Comparison of ENCODE assay signal across 8 cellular contexts in genomic region chrX:74421181-74422028, GRCh38. TPM values are rescaled to one million over a fixed set of nuclear protein-coding genes. Genes with fewer than 3 reads are reported as not detected.
A peak's percentile ranks its signal among the peaks of the same experiment; 100 is the strongest.
DNase-seq lines count a peak whose midpoint lies in the region; TF ChIP-seq lines count a peak whose summit lies in the region.

Gene SLC16A2 (plus strand): TSS chrX:74421493. CDS start chrX:74421638, 145 bp downstream.

- CTCF ChIA-PET in Caco-2 (lab: Charles Lee), result no interaction called here

- POLR2A ChIA-PET in Caco-2 (lab: Charles Lee), result interaction anchor here (0.6 kb wide), 1 partner anchor 1164 kb away, joined by 5 read pairs; no protein-coding TSS in a partner anchor

- intact Hi-C loops in Caco-2 (cut with micrococcal nuclease; ENCODE audit: unreplicated experiment), result no loop called here

- peak within 1 kb of the TSS; percentile 46 for H3K4me3 ChIP-seq in Caco-2 (ENCODE audit: low read depth, low read length)
- H3K4me3 ChIP-seq in iPS DF 6.9 (ENCODE audit: low read length), result peak within 1 kb of the TSS; percentile 72; the same call in 1 of the 2 replicates
- H3K4me3 ChIP-seq in rectal smooth muscle tissue (ENCODE audit: low read length), result peak within 1 kb of the TSS; percentile 65

- H3K9me3 Mint-ChIP-seq in Caco-2 (ENCODE audit: unreplicated experiment), result no peaks in the 10 kb centered on the region

- H3K27ac ChIP-seq in iPS DF 6.9 (ENCODE audit: low read length) (no peak within 1 kb of the TSS), rectal smooth muscle tissue (ENCODE audit: low read depth, low read length) (peak within 1 kb of the TSS; percentile 96)

- no TSS peak for BruUV-seq in Caco-2 (replicated peaks; lab: Mats Ljungman, UMichigan)

- no peak within 1 kb of the TSS for H3K27ac Mint-ChIP-seq in Caco-2 (ENCODE audit: unreplicated experiment)

- DNase-seq in Caco-2 (peak; percentile 32 to 38), HK-2 (ENCODE audit: unreplicated experiment) (peak; percentile 49), SW480 (ENCODE audit: low spot score) (peak; percentile 64), brain pericyte (ENCODE audit: low read depth, low spot score) (peak; percentile 32), iPS DF 6.9 (ENCODE audit: low read depth, low spot score) (no peak), NCI-H128 (lab: John Stamatoyannopoulos, UW; ENCODE audit: unreplicated experiment) (no peak)
- no peak for DNase-seq in NK-92 treated with Interleukin-12 subunit alpha and Interleukin-12 subunit beta, amount 100 ng/mL, for 24 hours (lab: John Stamatoyannopoulos, UW)

- H3K4me1 Mint-ChIP-seq in Caco-2 (ENCODE audit: low read depth, unreplicated experiment), result no peaks in the 10 kb centered on the region

- H3K9ac ChIP-seq in rectal smooth muscle tissue (ENCODE audit: low read length), result peak within 1 kb of the TSS; percentile 58

- H3K36me3 ChIP-seq in Caco-2 (ENCODE audit: control insufficient read depth, insufficient read depth, low read length) (no peaks in the 10 kb centered on the region), iPS DF 6.9 (ENCODE audit: control insufficient read depth, insufficient read depth, low read length) (no peaks in the 10 kb centered on the region), rectal smooth muscle tissue (ENCODE audit: control insufficient read depth, insufficient read depth, low read length) (no peaks in the 10 kb centered on the region)

- no peaks in the 10 kb centered on the region for H3K4me1 ChIP-seq in Caco-2
- H3K4me1 ChIP-seq in iPS DF 6.9 (ENCODE audit: control insufficient read depth, insufficient read depth, low read length), result peaks cover 4% of the 10 kb centered on the region; the same call in 1 of the 2 replicates
- peaks cover 2% of the 10 kb centered on the region for H3K4me1 ChIP-seq in rectal smooth muscle tissue (ENCODE audit: control insufficient read depth, insufficient read depth, low read length)

- peaks cover 6% of the 10 kb centered on the region for H3K36me3 Mint-ChIP-seq in Caco-2 (ENCODE audit: insufficient read depth, unreplicated experiment)

- TF ChIP-seq CTCF in Caco-2 (IDR thresholded peaks at IDR 0.05; ENCODE audit: insufficient read depth in 1 of 2, low read depth in 1 of 2, low read length in 1 of 2, severe bottlenecking in 1 of 2, unreplicated experiment in 1 of 2), result no peak

- no peaks in the 10 kb centered on the region for H3K9me3 ChIP-seq in Caco-2
- H3K9me3 ChIP-seq in iPS DF 6.9 (ENCODE audit: control insufficient read depth, insufficient read depth, low read length), result no peaks in the 10 kb centered on the region

- H3K27me3 ChIP-seq in Caco-2 (replicated peaks; ENCODE audit: control insufficient read depth, insufficient read depth, low read length) (no peaks in the 10 kb centered on the region), iPS DF 6.9 (ENCODE audit: control insufficient read depth, insufficient read depth, low read length) (no peaks in the 10 kb centered on the region), rectal smooth muscle tissue (ENCODE audit: control insufficient read depth, insufficient read depth, low read length) (peaks cover 3% of the 10 kb centered on the region)

- no CpG with 5 or more reads among the region's 55 CpGs for WGBS in iPS DF 6.9 (ENCODE audit: insufficient coverage, insufficient read length)

- peaks cover 8% of the 10 kb centered on the region for H3K27me3 Mint-ChIP-seq in Caco-2 (ENCODE audit: insufficient read depth, unreplicated experiment)

- H3K4me3 Mint-ChIP-seq in Caco-2 (ENCODE audit: unreplicated experiment), result peak within 1 kb of the TSS; percentile 70

RNA-seq across cellular contexts. Expression of gene SLC16A2, which starts in this region (rescaled TPM):
- 0.34 and 0.58 TPM in 2 replicates for total RNA-seq in Caco-2 (2022)

Comparison
In these comparisons a context has a peak if more than half of its experiments do, and no peak if none do; other contexts are left out.
1. Peak in DNase-seq and H3K4me3 ChIP-seq in Caco-2; RNA of the gene not detected or under 1 TPM.
2. DNase-seq: peak in HK-2 (single experiment), SW480 (single experiment) and brain pericyte (single experiment); none in iPS DF 6.9 (single experiment), NCI-H128 (single experiment) and NK-92 treated with Interleukin-12 subunit alpha and Interleukin-12 subunit beta, amount 100 ng/mL, for 24 hours (single experiment).
3. Peak in every context shown above with its lines, with median percentiles within 50 percentile points of each other: H3K4me3 ChIP-seq.